ENCODE assay signal across 8 cellular contexts in genomic region chr6:170437719-170438401, GRCh38.
DNase-seq lines count a peak whose midpoint lies in the region; ATAC-seq and TF ChIP-seq lines count a peak whose summit lies in the region.

No MANE protein-coding gene starts in this region.

- peaks cover 7% of the 10 kb centered on the region for H3K4me1 Mint-ChIP-seq in activated T-cell treated with anti-CD3 and anti-CD28 coated beads, Interleukin-2, amount 50 U/mL, for 24 hours (ENCODE audit: low read depth)

- H3K4me1 ChIP-seq in thoracic aorta (ENCODE audit: control insufficient read depth in 1 of 2, low read depth in 2 of 2) = peaks cover 0 to 7% of the 10 kb centered on the region in 2 donors

- H3K27me3 ChIP-seq in thoracic aorta (replicated peaks; ENCODE audit: insufficient read depth) = no peaks in the 10 kb centered on the region

- H3K27me3 Mint-ChIP-seq in activated T-cell treated with anti-CD3 and anti-CD28 coated beads, Interleukin-2, amount 50 U/mL, for 24 hours = peaks cover 24% of the 10 kb centered on the region

- no peaks in the 10 kb centered on the region for H3K9me3 ChIP-seq in thoracic aorta

- no peak overlapping the region for H3K27ac Mint-ChIP-seq in activated T-cell treated with anti-CD3 and anti-CD28 coated beads, Interleukin-2, amount 50 U/mL, for 24 hours

- peak; percentile 24 for DNase-seq in activated T-cell treated with anti-CD3 and anti-CD28 coated beads, Interleukin-2, amount 50 U/mL, for 24 hours
- no peak for DNase-seq in activated T-cell treated with anti-CD3 and anti-CD28 coated beads, Interleukin-2, amount 50 U/mL, for 1 hour
- DNase-seq in kidney tubule cell (ENCODE audit: low spot score) (peak; percentile 21), thoracic aorta (ENCODE audit: low spot score) (no peak), NCI-H2029 treated with DMSO at 0.1 percent for 48 hours (lab: John Stamatoyannopoulos, UW) (no peak)

- peak overlapping the region; percentile 53 for H3K4me3 ChIP-seq in thoracic aorta

- H3K4me3 Mint-ChIP-seq in activated T-cell treated with anti-CD3 and anti-CD28 coated beads, Interleukin-2, amount 50 U/mL, for 24 hours = peak overlapping the region; percentile 52

- H3K9me3 Mint-ChIP-seq in activated T-cell treated with anti-CD3 and anti-CD28 coated beads, Interleukin-2, amount 50 U/mL, for 24 hours = no peaks in the 10 kb centered on the region

- H3K36me3 Mint-ChIP-seq in activated T-cell treated with anti-CD3 and anti-CD28 coated beads, Interleukin-2, amount 50 U/mL, for 24 hours (ENCODE audit: low read depth) = no peaks in the 10 kb centered on the region

- ATAC-seq in thoracic aorta (ENCODE audit: insufficient number of reproducible peaks, low FRiP score, low read depth) (no peak), GM18498 (IDR thresholded peaks at IDR 0.05; ENCODE audit: unreplicated experiment) (no peak), HG03457 (IDR thresholded peaks at IDR 0.05; ENCODE audit: unreplicated experiment) (no peak)

- H3K27ac ChIP-seq in angular gyrus (ENCODE audit: low read depth, low read length) (peak overlapping the region; percentile 10), thoracic aorta (no peak overlapping the region)

- no peak for TF ChIP-seq CTCF in thoracic aorta (IDR thresholded peaks at IDR 0.05)

- no peaks in the 10 kb centered on the region for H3K36me3 ChIP-seq in thoracic aorta

Comparison
In these comparisons a context has a peak if more than half of its experiments do, and no peak if none do; other contexts are left out.
1. DNase-seq: peak in activated T-cell treated with anti-CD3 and anti-CD28 coated beads, Interleukin-2, amount 50 U/mL, for 24 hours (single experiment) and kidney tubule cell (single experiment); none in activated T-cell treated with anti-CD3 and anti-CD28 coated beads, Interleukin-2, amount 50 U/mL, for 1 hour (single experiment), thoracic aorta (single experiment) and NCI-H2029 treated with DMSO at 0.1 percent for 48 hours (single experiment).